In the genomic region with DNA sequence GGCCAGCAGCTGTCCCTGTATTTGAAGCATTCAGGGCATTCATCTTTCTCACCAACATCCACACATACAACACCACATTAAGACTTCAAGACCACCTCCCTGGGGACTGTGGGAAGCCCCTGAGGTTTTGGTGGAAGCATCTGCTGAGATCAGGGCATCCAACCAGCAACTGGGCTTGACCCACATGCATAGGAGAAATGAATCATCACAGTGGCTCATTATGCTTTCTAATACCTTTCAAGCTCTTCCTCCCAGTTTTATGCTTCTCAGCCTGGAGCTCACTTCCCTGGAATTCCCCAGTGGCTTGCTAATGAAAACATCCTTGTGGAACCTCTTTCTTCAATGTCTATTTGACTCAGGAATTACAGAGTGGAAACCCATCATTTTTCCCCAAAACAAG, we compare ENCODE assay signal across 13 cellular contexts. TPM values are rescaled to one million over a fixed set of nuclear protein-coding genes. Genes with fewer than 3 reads are reported as not detected.
DNase-seq lines count a peak whose midpoint lies in the region; ATAC-seq and TF ChIP-seq lines count a peak whose summit lies in the region.
"Had no signal": no experiment of that assay in that cellular context is flagged by ENCODE, and none has a peak within 500 bp of the region (broad histone marks: within the 10 kb centered on the region; RNA-seq: fewer than 3 reads in every experiment).

No MANE protein-coding gene starts in this region.

- POLR2A ChIA-PET in CD4-positive, alpha-beta memory T cell (lab: Charles Lee; ENCODE audit: partially characterized antibody) = no interaction called here

- H3K4me3 ChIP-seq in epithelial cell of esophagus (ENCODE audit: low read length) = no peak overlapping the region
- no peak overlapping the region for H3K4me3 ChIP-seq in CD4-positive, alpha-beta memory T cell (ENCODE audit: low read length in 2 of 2)

- peak; percentile 22 for DNase-seq in Caki2 (ENCODE audit: low read depth)
- peak; percentile 6 for DNase-seq in epithelial cell of esophagus (ENCODE audit: low read depth)
- DNase-seq in activated CD4-positive, alpha-beta T cell treated with anti-CD3 and anti-CD28 coated beads, Interleukin-2, amount 50 U/mL, for 4 hours = no peak
- DNase-seq in MV-4-11 (lab: John Stamatoyannopoulos, UW) = no peak
- no peak for DNase-seq in CD4-positive, alpha-beta memory T cell
- DNase-seq in activated T-cell treated with anti-CD3 and anti-CD28 coated beads, Interleukin-2, amount 50 U/mL, for 24 hours = no peak
- DNase-seq: H7, naive B cell, NCI-H526 had no signal

- peaks cover 0 to 4% (median 0%) of the 10 kb centered on the region in 4 donors for H3K4me1 Mint-ChIP-seq in CD4-positive, alpha-beta memory T cell
- H3K4me1 Mint-ChIP-seq in activated T-cell treated with anti-CD3 and anti-CD28 coated beads, Interleukin-2, amount 50 U/mL, for 24 hours (ENCODE audit: low read depth) = no peaks in the 10 kb centered on the region

- H3K4me3 Mint-ChIP-seq in CD4-positive, alpha-beta memory T cell = no peak overlapping the region
- H3K4me3 Mint-ChIP-seq in activated T-cell treated with anti-CD3 and anti-CD28 coated beads, Interleukin-2, amount 50 U/mL, for 24 hours = no peak overlapping the region
- H3K4me3 Mint-ChIP-seq: naive B cell; T-helper 2 cell treated with Interferon-gamma antibody and Interleukin-4, amounts not matched to agents 5 μg/mL and 100 μg/mL, for 36 hours had no signal

- CTCF ChIA-PET in CD4-positive, alpha-beta memory T cell (lab: Charles Lee; ENCODE audit: partially characterized antibody) = interaction anchor here (1.3 kb wide), 1 partner anchor 13 kb away, joined by 3 read pairs; no protein-coding TSS in a partner anchor

- in situ Hi-C loops in Caki2 (cut with HindIII; ENCODE audit: low pct_unique_long_range_greater_than_20kb, low sequenced_read_pairs) = no loop called here

- peaks cover 3 to 8% of the 10 kb centered on the region in 2 donors for H3K27me3 Mint-ChIP-seq in CD4-positive, alpha-beta memory T cell
- H3K27me3 Mint-ChIP-seq in activated T-cell treated with anti-CD3 and anti-CD28 coated beads, Interleukin-2, amount 50 U/mL, for 24 hours = peaks cover 10% of the 10 kb centered on the region

- H3K27ac ChIP-seq in CD4-positive, alpha-beta memory T cell (ENCODE audit: low read depth, low read length) = no peak overlapping the region
- H3K27ac ChIP-seq: KMS-11 had no signal

- no peaks in the 10 kb centered on the region for H3K9me3 ChIP-seq in CD4-positive, alpha-beta memory T cell (ENCODE audit: control insufficient read depth in 1 of 2, low read length in 2 of 2)

- H3K27me3 ChIP-seq in CD4-positive, alpha-beta memory T cell (ENCODE audit: insufficient read depth, low read length) = no peaks in the 10 kb centered on the region

- H3K36me3 Mint-ChIP-seq in CD4-positive, alpha-beta memory T cell = no peaks in the 10 kb centered on the region
- no peaks in the 10 kb centered on the region for H3K36me3 Mint-ChIP-seq in activated T-cell treated with anti-CD3 and anti-CD28 coated beads, Interleukin-2, amount 50 U/mL, for 24 hours (ENCODE audit: low read depth)
- H3K36me3 Mint-ChIP-seq: naive B cell had no signal

- TF ChIP-seq CTCF in epithelial cell of esophagus (IDR thresholded peaks at IDR 0.05; ENCODE audit: insufficient read depth, low read depth, low read length, missing control alignments) = no peak

- H3K9me3 Mint-ChIP-seq in CD4-positive, alpha-beta memory T cell = peaks cover 0 to 2% (median 0%) of the 10 kb centered on the region in 8 donors
- H3K9me3 Mint-ChIP-seq in activated T-cell treated with anti-CD3 and anti-CD28 coated beads, Interleukin-2, amount 50 U/mL, for 24 hours = no peaks in the 10 kb centered on the region
- H3K9me3 Mint-ChIP-seq: T-helper 2 cell treated with Interferon-gamma antibody and Interleukin-4, amounts not matched to agents 5 μg/mL and 100 μg/mL, for 36 hours had no signal

- ATAC-seq in GM19467 (IDR thresholded peaks at IDR 0.05; ENCODE audit: unreplicated experiment) (peak; percentile 61), HG03521 (IDR thresholded peaks at IDR 0.05; ENCODE audit: unreplicated experiment) (peak; percentile 50)

- no peaks in the 10 kb centered on the region for H3K36me3 ChIP-seq in CD4-positive, alpha-beta memory T cell (ENCODE audit: insufficient read depth, low read length)

- H3K4me1 ChIP-seq in CD4-positive, alpha-beta memory T cell (ENCODE audit: insufficient read depth, low read length) = no peaks in the 10 kb centered on the region

- intact Hi-C loops in CD4-positive, alpha-beta memory T cell (cut with micrococcal nuclease) = no loop called here

- peak overlapping the region in 1 of 7 donors; percentile 13 for H3K27ac Mint-ChIP-seq in CD4-positive, alpha-beta memory T cell
- no peak overlapping the region for H3K27ac Mint-ChIP-seq in activated T-cell treated with anti-CD3 and anti-CD28 coated beads, Interleukin-2, amount 50 U/mL, for 24 hours
- H3K27ac Mint-ChIP-seq: naive B cell; T-helper 2 cell treated with Interferon-gamma antibody and Interleukin-4, amounts not matched to agents 5 μg/mL and 100 μg/mL, for 36 hours had no signal

RNA-seq across cellular contexts. Expression of a gene that starts 21.4 kb away (rescaled TPM):
- not detected in 2 replicates for total RNA-seq in Caki2 (2014; rRNA removed; shearing (Covaris generic); ENCODE audit: low replicate concordance)
- under 1 TPM; 0.87 to 0.94 TPM for total RNA-seq in CD4-positive, alpha-beta memory T cell
- polyA plus RNA-seq in CD4-positive, alpha-beta memory T cell = under 1 TPM in 1 of 2 donors, not detected in 1; 0.08 TPM

Comparison
In these comparisons a context has a peak if more than half of its experiments do, and no peak if none do; other contexts are left out.
1. DNase-seq: peak in Caki2 (single experiment) and epithelial cell of esophagus (single experiment); none in activated CD4-positive, alpha-beta T cell treated with anti-CD3 and anti-CD28 coated beads, Interleukin-2, amount 50 U/mL, for 4 hours (0 of 2), MV-4-11 (single experiment), CD4-positive, alpha-beta memory T cell (0 of 5) and activated T-cell treated with anti-CD3 and anti-CD28 coated beads, Interleukin-2, amount 50 U/mL, for 24 hours (single experiment).